8 cellular contexts compared by ENCODE assay signal in the genomic region with DNA sequence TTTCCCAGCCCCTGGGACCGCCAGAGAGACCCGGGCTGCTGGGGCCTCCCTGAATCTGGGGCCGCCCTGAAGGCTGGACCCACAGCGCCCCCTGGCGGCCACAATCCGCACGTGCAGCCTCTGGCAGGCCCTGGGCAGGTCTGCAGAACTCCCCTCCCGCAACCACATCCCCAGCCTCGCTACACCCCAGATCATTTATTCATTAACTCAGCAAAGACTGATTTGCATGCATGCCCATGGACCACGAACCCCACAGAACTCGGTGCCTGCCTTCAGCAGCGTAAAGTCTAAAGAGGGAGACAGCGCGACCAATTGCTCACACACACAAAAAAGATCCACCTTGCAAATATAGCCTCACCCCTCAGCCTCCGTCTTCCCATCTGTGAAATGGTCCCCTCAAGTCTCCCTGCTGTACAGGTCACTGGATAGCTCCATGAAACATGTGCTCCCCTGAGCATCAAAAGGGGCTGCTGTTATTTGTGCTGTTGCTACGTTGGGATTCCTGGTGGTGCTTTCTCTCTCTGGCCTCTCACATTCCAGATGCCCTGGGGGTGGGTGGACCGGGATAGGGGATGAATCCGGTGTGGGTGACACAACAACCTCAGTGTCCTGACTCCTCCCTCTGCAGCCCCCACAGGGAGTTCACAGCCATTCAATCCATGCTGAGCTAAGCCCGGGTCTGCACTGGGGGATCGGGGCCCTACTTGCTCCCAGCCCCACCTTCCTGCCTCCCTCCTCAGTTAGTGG.
DNase-seq lines count a peak whose midpoint lies in the region; ATAC-seq and TF ChIP-seq lines count a peak whose summit lies in the region.

No MANE protein-coding gene starts in this region.

- no peak overlapping the region for H3K4me3 Mint-ChIP-seq in activated CD8-positive, alpha-beta T cell treated with anti-CD3 and anti-CD28 coated beads, Interleukin-2, amount 10 ng/mL, durations not matched to agents 7 days and 5 days
- H3K4me3 Mint-ChIP-seq in effector memory CD8-positive, alpha-beta T cell, result peak overlapping the region in 1 of 2 donors; percentile 30

- no peak overlapping the region for H3K4me3 ChIP-seq in mucosa of descending colon

- CTCF ChIA-PET in activated CD8-positive, alpha-beta T cell treated with anti-CD3 and anti-CD28 coated beads, Interleukin-2, amount 10 ng/mL, durations not matched to agents 7 days and 5 days (lab: Charles Lee), result interaction anchor here (0.7 to 1.9 kb wide), 4 partner anchors 11 to 452 kb away, joined by 3 to 6 read pairs (median 4); no protein-coding TSS in a partner anchor

- POLR2A ChIA-PET in activated CD8-positive, alpha-beta T cell treated with anti-CD3 and anti-CD28 coated beads, Interleukin-2, amount 10 ng/mL, durations not matched to agents 7 days and 5 days (lab: Charles Lee), result no interaction called here

- H3K27me3 Mint-ChIP-seq in activated CD8-positive, alpha-beta T cell treated with anti-CD3 and anti-CD28 coated beads, Interleukin-2, amount 10 ng/mL, durations not matched to agents 7 days and 5 days (ENCODE audit: low read depth), result peaks cover 16% of the 10 kb centered on the region
- peaks cover 7 to 33% of the 10 kb centered on the region in 2 donors for H3K27me3 Mint-ChIP-seq in effector memory CD8-positive, alpha-beta T cell

- peak; percentile 80 for DNase-seq in Ammon's horn (ENCODE audit: low spot score)
- peak; percentile 80 for DNase-seq in NCI-H69 (lab: John Stamatoyannopoulos, UW)
- peak; percentile 88 for DNase-seq in activated CD8-positive, alpha-beta T cell treated with anti-CD3 and anti-CD28 coated beads, Interleukin-2, amount 10 ng/mL, durations not matched to agents 7 days and 5 days
- DNase-seq in effector memory CD8-positive, alpha-beta T cell, result peak; percentile 83 to 88 (median 86)
- DNase-seq in mucosa of descending colon, result peak; percentile 84 to 88 (median 86)
- peak; percentile 92 for DNase-seq in stimulated activated CD8-positive, alpha-beta memory T cell treated with anti-CD3 and anti-CD28 coated beads, Interleukin-4, amount 100 ng/mL, for 48 hours

- H3K36me3 ChIP-seq in mucosa of descending colon (ENCODE audit: low read depth), result no peaks in the 10 kb centered on the region

- peaks cover 11% of the 10 kb centered on the region for H3K4me1 ChIP-seq in mucosa of descending colon (ENCODE audit: low read depth)

- peak; percentile 98 for TF ChIP-seq CTCF in mucosa of descending colon (IDR thresholded peaks at IDR 0.05)

- peaks cover 16% of the 10 kb centered on the region for H3K4me1 Mint-ChIP-seq in activated CD8-positive, alpha-beta T cell treated with anti-CD3 and anti-CD28 coated beads, Interleukin-2, amount 10 ng/mL, durations not matched to agents 7 days and 5 days (ENCODE audit: low read depth)
- peaks cover 19 to 24% of the 10 kb centered on the region in 2 donors for H3K4me1 Mint-ChIP-seq in effector memory CD8-positive, alpha-beta T cell (ENCODE audit: low read depth in 2 of 2)

- intact Hi-C loops in mucosa of descending colon (cut with DNase I, micrococcal nuclease), result loop anchor here in 1 of 2 donors (10.0 kb wide), 2 partner anchors 202 to 422 kb away; a partner anchor contains a TSS

- no peak overlapping the region for H3K27ac Mint-ChIP-seq in activated CD8-positive, alpha-beta T cell treated with anti-CD3 and anti-CD28 coated beads, Interleukin-2, amount 10 ng/mL, durations not matched to agents 7 days and 5 days
- H3K27ac Mint-ChIP-seq in effector memory CD8-positive, alpha-beta T cell, result peak overlapping the region; percentile 57 to 70

- peaks cover 10% of the 10 kb centered on the region for H3K36me3 Mint-ChIP-seq in activated CD8-positive, alpha-beta T cell treated with anti-CD3 and anti-CD28 coated beads, Interleukin-2, amount 10 ng/mL, durations not matched to agents 7 days and 5 days (ENCODE audit: low read depth)
- H3K36me3 Mint-ChIP-seq in effector memory CD8-positive, alpha-beta T cell (ENCODE audit: insufficient read depth), result peaks cover 18% of the 10 kb centered on the region

- H3K9me3 ChIP-seq in mucosa of descending colon, result peaks cover 8% of the 10 kb centered on the region

- peaks cover 10% of the 10 kb centered on the region for H3K9me3 Mint-ChIP-seq in activated CD8-positive, alpha-beta T cell treated with anti-CD3 and anti-CD28 coated beads, Interleukin-2, amount 10 ng/mL, durations not matched to agents 7 days and 5 days (ENCODE audit: insufficient read depth)
- peaks cover 0 to 7% of the 10 kb centered on the region in 2 donors for H3K9me3 Mint-ChIP-seq in effector memory CD8-positive, alpha-beta T cell

- ATAC-seq in GM18870 (IDR thresholded peaks at IDR 0.05; ENCODE audit: unreplicated experiment), result peak; percentile 67
- peak; percentile 70 for ATAC-seq in HG03159 (IDR thresholded peaks at IDR 0.05; ENCODE audit: unreplicated experiment)
- ATAC-seq in activated CD8-positive, alpha-beta T cell treated with anti-CD3 and anti-CD28 coated beads, Interleukin-2, amount 10 ng/mL, durations not matched to agents 7 days and 5 days, result peak; percentile 83
- ATAC-seq in effector memory CD8-positive, alpha-beta T cell (replicated peaks), result peak; percentile 84
- ATAC-seq in mucosa of descending colon, result peak; percentile 88
